In genomic region chr5:116035123-116035522, GRCh38 we compare ENCODE assay signal across 1 cellular context.
TF ChIP-seq lines count a peak whose summit lies in the region.

No MANE protein-coding gene starts in this region.

TF ChIP-seq in GM23338, 12 proteins besides CTCF, POLR2A, EP300 and RAD21 (continued from another document):
- TF ChIP-seq ZNF114 (CRISPR knock-in tag; IDR thresholded peaks at IDR 0.05), result no peak
- no peak for TF ChIP-seq ETS1 (IDR thresholded peaks at IDR 0.05)
- no peak for TF ChIP-seq STAT1 (IDR thresholded peaks at IDR 0.05; ENCODE audit: unreplicated experiment)
- TF ChIP-seq EZH2phosphoT487 (IDR thresholded peaks at IDR 0.05; ENCODE audit: unreplicated experiment), result no peak
- TF ChIP-seq REST (IDR thresholded peaks at IDR 0.05; ENCODE audit: unreplicated experiment), result no peak
- no peak for TF ChIP-seq POLR2AphosphoS5 (IDR thresholded peaks at IDR 0.05; ENCODE audit: low read depth)
- TF ChIP-seq CREB1 (CRISPR knock-in tag; IDR thresholded peaks at IDR 0.05; ENCODE audit: low read depth), result no peak
